Comparison of ENCODE assay signal across 9 cellular contexts in the genomic region with DNA sequence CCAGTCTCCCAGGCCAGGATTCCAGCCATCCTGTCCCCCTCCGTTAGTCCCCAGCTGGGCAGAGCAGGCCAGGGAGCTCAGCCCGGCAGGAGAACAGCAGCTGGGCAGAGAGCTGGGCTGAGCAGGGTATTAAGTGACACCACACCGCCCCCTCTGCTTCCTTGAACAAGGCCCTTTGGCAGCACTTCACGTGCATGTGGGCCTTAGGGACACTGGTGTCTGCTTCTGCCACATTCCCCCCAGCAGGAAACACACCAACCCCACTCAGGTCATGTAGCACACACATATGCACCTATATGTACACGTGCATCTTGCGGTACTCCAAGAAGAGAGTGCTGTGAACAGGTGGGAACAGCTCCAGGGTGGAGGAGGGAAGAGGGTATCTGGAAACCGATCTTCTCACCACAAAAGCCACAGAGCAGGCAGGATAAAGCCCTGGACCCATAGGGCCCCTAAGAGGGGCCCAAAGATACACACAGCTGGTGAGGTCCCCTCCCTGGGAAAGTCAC. TPM values are rescaled to one million over a fixed set of nuclear protein-coding genes. Genes with fewer than 3 reads are reported as not detected.
DNase-seq lines count a peak whose midpoint lies in the region; TF ChIP-seq lines count a peak whose summit lies in the region.
"Had no signal": no experiment of that assay in that cellular context is flagged by ENCODE, and none has a peak within 500 bp of the region (broad histone marks: within the 10 kb centered on the region; RNA-seq: fewer than 3 reads in every experiment).

No MANE protein-coding gene starts in this region.

- H3K4me2 ChIP-seq in osteoblast (ENCODE audit: insufficient read depth, low read length), result peak overlapping the region; percentile 89

- H2AFZ ChIP-seq in osteoblast (ENCODE audit: low read length), result no peak overlapping the region

- H3K4me1 Mint-ChIP-seq in activated CD4-positive, alpha-beta memory T cell treated with anti-CD3 and anti-CD28 coated beads for 36 hours (ENCODE audit: low read depth), result peaks cover 9% of the 10 kb centered on the region

- no peaks in the 10 kb centered on the region for H3K9me3 Mint-ChIP-seq in activated CD4-positive, alpha-beta memory T cell treated with anti-CD3 and anti-CD28 coated beads for 36 hours

- H3K4me1 ChIP-seq in osteoblast (ENCODE audit: insufficient read depth, low read length), result peaks cover 78% of the 10 kb centered on the region

- peak; percentile 38 for DNase-seq in GDM1 (lab: John Stamatoyannopoulos, UW)
- DNase-seq in NCI-H510A treated with DMSO at 0.1 percent for 48 hours (lab: John Stamatoyannopoulos, UW), result peak; percentile 66
- no peak for DNase-seq in choroid plexus epithelial cell (ENCODE audit: low read depth)
- DNase-seq in osteoblast (ENCODE audit: insufficient read length, low spot score, missing footprints), result peak; percentile 95
- no peak for DNase-seq in NCI-H1436 treated with DMSO at 0.1 percent for 48 hours (lab: John Stamatoyannopoulos, UW)
- no peak for DNase-seq in stimulated activated CD4-positive, alpha-beta T cell treated with anti-CD3 and anti-CD28 coated beads, Interleukin-2, amount 100 ng/mL, for 48 hours
- DNase-seq in activated CD4-positive, alpha-beta memory T cell treated with anti-CD3 and anti-CD28 coated beads for 36 hours, result no peak
- DNase-seq in NCI-H2081 treated with DMSO at 0.1 percent for 48 hours (lab: John Stamatoyannopoulos, UW), result no peak
- DNase-seq: hypothalamus had no signal

- TF ChIP-seq CTCF in choroid plexus epithelial cell (conservative IDR thresholded peaks at IDR 0.05; ENCODE audit: low read depth, low read length), result no peak
- TF ChIP-seq CTCF in osteoblast (IDR thresholded peaks at IDR 0.05; ENCODE audit: extremely low read depth, low read depth, low read length), result no peak

- H3K27me3 ChIP-seq in osteoblast (ENCODE audit: insufficient read depth, low read length), result no peaks in the 10 kb centered on the region

- no peaks in the 10 kb centered on the region for H3K9me3 ChIP-seq in osteoblast (ENCODE audit: low read depth, low read length)

- POLR2A ChIA-PET in activated CD4-positive, alpha-beta memory T cell treated with anti-CD3 and anti-CD28 coated beads for 36 hours (lab: Charles Lee), result interaction anchor here (0.6 kb wide), 1 partner anchor 11 kb away, joined by 3 read pairs; no protein-coding TSS in a partner anchor

- peaks cover 21% of the 10 kb centered on the region for H4K20me1 ChIP-seq in osteoblast (ENCODE audit: insufficient read depth, low read length)

- H3K27me3 Mint-ChIP-seq in activated CD4-positive, alpha-beta memory T cell treated with anti-CD3 and anti-CD28 coated beads for 36 hours, result peaks cover 4% of the 10 kb centered on the region

- H3K79me2 ChIP-seq in osteoblast (ENCODE audit: insufficient read depth, low read length), result peaks cover 89% of the 10 kb centered on the region

- CTCF ChIA-PET in activated CD4-positive, alpha-beta memory T cell treated with anti-CD3 and anti-CD28 coated beads for 36 hours (lab: Charles Lee), result interaction anchor here (3.1 kb wide), 1 partner anchor 36 kb away, joined by 8 read pairs; no protein-coding TSS in a partner anchor

- H3K27ac ChIP-seq in osteoblast (ENCODE audit: low read depth, low read length), result peak overlapping the region; percentile 62

- no peak overlapping the region for H3K4me3 Mint-ChIP-seq in activated CD4-positive, alpha-beta memory T cell treated with anti-CD3 and anti-CD28 coated beads for 36 hours

- peaks cover 37% of the 10 kb centered on the region for H3K36me3 ChIP-seq in osteoblast (ENCODE audit: insufficient read depth, low read length)

- no peak overlapping the region for H3K27ac Mint-ChIP-seq in activated CD4-positive, alpha-beta memory T cell treated with anti-CD3 and anti-CD28 coated beads for 36 hours

- H3K4me3 ChIP-seq in choroid plexus epithelial cell (ENCODE audit: low read depth, low read length), result peak overlapping the region; percentile 11
- peak overlapping the region; percentile 29 for H3K4me3 ChIP-seq in osteoblast (ENCODE audit: insufficient read depth, low read length)

- intact Hi-C loops in activated CD4-positive, alpha-beta memory T cell treated with anti-CD3 and anti-CD28 coated beads for 36 hours (cut with micrococcal nuclease), result no loop called here

- H3K36me3 Mint-ChIP-seq in activated CD4-positive, alpha-beta memory T cell treated with anti-CD3 and anti-CD28 coated beads for 36 hours, result no peaks in the 10 kb centered on the region

RNA-seq across cellular contexts. Expression of a gene that starts 4.6 kb away (rescaled TPM):
- total RNA-seq in osteoblast, result 13.3 and 21.0 TPM in 2 replicates
- total RNA-seq in activated CD4-positive, alpha-beta memory T cell treated with anti-CD3 and anti-CD28 coated beads for 36 hours, result under 1 TPM; 0.22 to 0.33 TPM

Comparison
In these comparisons a context has a peak if more than half of its experiments do, and no peak if none do; other contexts are left out.
1. DNase-seq: peak in GDM1 (single experiment), NCI-H510A treated with DMSO at 0.1 percent for 48 hours (single experiment) and osteoblast (single experiment); none in choroid plexus epithelial cell (single experiment), NCI-H1436 treated with DMSO at 0.1 percent for 48 hours (single experiment), stimulated activated CD4-positive, alpha-beta T cell treated with anti-CD3 and anti-CD28 coated beads, Interleukin-2, amount 100 ng/mL, for 48 hours (0 of 2), activated CD4-positive, alpha-beta memory T cell treated with anti-CD3 and anti-CD28 coated beads for 36 hours (single experiment) and NCI-H2081 treated with DMSO at 0.1 percent for 48 hours (single experiment).
2. RNA of a gene that starts 4.6 kb away (total RNA-seq): 13.3 to 21.0 TPM in osteoblast; 0.22 to 0.33 TPM in activated CD4-positive, alpha-beta memory T cell treated with anti-CD3 and anti-CD28 coated beads for 36 hours; every median in the first group is over 10 times any median in the second.